10 cellular contexts compared by ENCODE assay signal in the genomic region with DNA sequence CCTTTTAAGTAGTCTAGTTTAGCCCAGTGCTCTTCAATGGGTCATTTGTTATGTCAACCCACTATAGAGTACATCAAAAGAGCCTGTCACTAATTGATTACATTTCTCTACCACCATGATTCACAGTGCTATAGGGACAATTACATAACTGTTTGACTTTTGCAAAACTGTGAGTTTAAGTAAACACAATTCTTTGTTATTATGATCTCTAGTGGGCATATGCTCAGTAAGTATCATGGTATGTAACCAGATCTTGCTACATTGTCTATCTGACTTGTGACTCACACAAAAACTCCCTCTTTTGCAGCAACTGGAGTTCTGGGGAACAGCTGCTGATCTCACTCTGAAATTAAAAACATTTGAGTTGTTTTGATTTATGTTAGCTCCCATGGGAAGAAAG.
DNase-seq lines count a peak whose midpoint lies in the region; TF ChIP-seq lines count a peak whose summit lies in the region.
"Had no signal": no experiment of that assay in that cellular context is flagged by ENCODE, and none has a peak within 500 bp of the region (broad histone marks: within the 10 kb centered on the region; RNA-seq: fewer than 3 reads in every experiment).

No MANE protein-coding gene starts in this region.

- no peak for TF ChIP-seq CTCF in type B pancreatic cell (conservative IDR thresholded peaks at IDR 0.05)
- no peak for TF ChIP-seq CTCF in tibial artery (IDR thresholded peaks at IDR 0.05)

- peaks cover 11% of the 10 kb centered on the region for H3K36me3 Mint-ChIP-seq in type B pancreatic cell

- intact Hi-C loops in tibial artery (cut with DNase I; ENCODE audit: low total_unique reads): no loop called here

- H3K4me3 ChIP-seq in tibial artery: no peak overlapping the region

- peak overlapping the region; percentile 15 for H3K4me3 Mint-ChIP-seq in type B pancreatic cell

- peaks cover 15% of the 10 kb centered on the region for H3K4me1 Mint-ChIP-seq in type B pancreatic cell (ENCODE audit: unreplicated experiment)

- peaks cover 6% of the 10 kb centered on the region for H3K9me3 Mint-ChIP-seq in type B pancreatic cell

- H3K27me3 Mint-ChIP-seq in type B pancreatic cell: no peaks in the 10 kb centered on the region

- TF ChIP-seq POLR2A in erythroblast (IDR thresholded peaks at IDR 0.05; ENCODE audit: low read length): no peak

- H3K36me3 ChIP-seq in tibial artery: no peaks in the 10 kb centered on the region

- H3K27me3 ChIP-seq in tibial artery: no peaks in the 10 kb centered on the region

- peaks cover 0 to 2% (median 0%) of the 10 kb centered on the region in 4 donors for H3K4me1 ChIP-seq in tibial artery
- H3K4me1 ChIP-seq: parathyroid adenoma had no signal

- peak overlapping the region; percentile 49 for H3K27ac Mint-ChIP-seq in type B pancreatic cell

- H3K9me3 ChIP-seq in tibial artery: no peaks in the 10 kb centered on the region

- peak overlapping the region; percentile 8 for H3K27ac ChIP-seq in epithelial cell of prostate
- H3K27ac ChIP-seq in tibial artery: no peak overlapping the region
- H3K27ac ChIP-seq: parathyroid adenoma had no signal

- DNase-seq in NCI-H146 (lab: John Stamatoyannopoulos, UW): peak; percentile 12
- no peak for DNase-seq in NCI-H146 treated with DMSO at 0.1 percent for 48 hours (lab: John Stamatoyannopoulos, UW; ENCODE audit: unreplicated experiment)
- DNase-seq in NCI-H69 (lab: John Stamatoyannopoulos, UW): peak; percentile 95
- peak; percentile 82 for DNase-seq in epithelial cell of prostate (ENCODE audit: low read depth, low spot score)
- no peak for DNase-seq in type B pancreatic cell (ENCODE audit: extremely low spot score, unreplicated experiment)
- DNase-seq in NCI-H2196 treated with DMSO at 0.1 percent for 48 hours (lab: John Stamatoyannopoulos, UW; ENCODE audit: unreplicated experiment): no peak
- no peak for DNase-seq in erythroblast (lab: John Stamatoyannopoulos, UW)
- no peak for DNase-seq in tibial artery
- DNase-seq: 8988T had no signal

Comparison
In these comparisons a context has a peak if more than half of its experiments do, and no peak if none do; other contexts are left out.
1. DNase-seq: peak in NCI-H146 (single experiment), NCI-H69 (single experiment) and epithelial cell of prostate (single experiment); none in NCI-H146 treated with DMSO at 0.1 percent for 48 hours (single experiment), type B pancreatic cell (single experiment), NCI-H2196 treated with DMSO at 0.1 percent for 48 hours (single experiment), erythroblast (0 of 2) and tibial artery (0 of 2).